1 cellular context compared by ENCODE assay signal in genomic region chr3:10115326-10116137, GRCh38.
TF ChIP-seq lines count a peak whose summit lies in the region.

Gene BRK1, plus strand, starts transcription at chr3:10115675. Its CDS starts 27 bp downstream, at chr3:10115702.

TF ChIP-seq in HepG2, 621 proteins besides CTCF, POLR2A, EP300 and RAD21 (continued from another document and continues in another):
- TF ChIP-seq ZNF281 (CRISPR knock-in tag; IDR thresholded peaks at IDR 0.05; ENCODE audit: borderline replicate concordance) (0 out of 2 replicates have a peak, but pooled peaks have one; percentile 27), ZNF446 (CRISPR knock-in tag; IDR thresholded peaks at IDR 0.05) (peak; percentile 91), XBP1 (CRISPR knock-in tag; IDR thresholded peaks at IDR 0.05) (peak; percentile 84), NR2F6 (IDR thresholded peaks at IDR 0.05) (no peak), NR2F6 (CRISPR knock-in tag; IDR thresholded peaks at IDR 0.05) (no peak; the same call in 1 of the 2 replicates), HOMEZ (CRISPR knock-in tag; IDR thresholded peaks at IDR 0.05; ENCODE audit: low read depth) (no peak), ZNF44 (CRISPR knock-in tag; IDR thresholded peaks at IDR 0.05) (0 out of 2 replicates have a peak, but pooled peaks have one; percentile 56), U2AF1 (optimal IDR thresholded peaks at IDR 0.05; ENCODE audit: low read depth, low read length) (no peak), KLF11 (CRISPR knock-in tag; IDR thresholded peaks at IDR 0.05) (peak; percentile 64; the same call in 1 of the 2 replicates), ZNF597 (CRISPR knock-in tag; IDR thresholded peaks at IDR 0.05) (no peak), HNRNPK (IDR thresholded peaks at IDR 0.05; ENCODE audit: low read depth, low read length, poor library complexity, severe bottlenecking) (no peak), ZNF20 (CRISPR knock-in tag; IDR thresholded peaks at IDR 0.05) (no peak), REST (IDR thresholded peaks at IDR 0.05; ENCODE audit: borderline replicate concordance in 1 of 2, low read depth in 1 of 2, low read length in 2 of 2) (peak in 1 of 2 experiments; percentile 43; a peak in 1 of 4 replicates), DNMT3B (CRISPR knock-in tag; conservative IDR thresholded peaks at IDR 0.05) (no peak), TRIM22 (IDR thresholded peaks at IDR 0.05) (no peak), ZNF407 (CRISPR knock-in tag; IDR thresholded peaks at IDR 0.05; ENCODE audit: not compliant biosample characterization) (no peak), RBM39 (IDR thresholded peaks at IDR 0.05; ENCODE audit: low read depth, low read length, poor library complexity, severe bottlenecking) (peak; percentile 83), SIX4 (CRISPR knock-in tag; IDR thresholded peaks at IDR 0.05) (no peak), ZNF747 (CRISPR knock-in tag; IDR thresholded peaks at IDR 0.05; ENCODE audit: borderline replicate concordance) (0 out of 2 replicates have a peak, but pooled peaks have one; percentile 64), ZNF879 (CRISPR knock-in tag; IDR thresholded peaks at IDR 0.05) (no peak), ZNF710 (CRISPR knock-in tag; IDR thresholded peaks at IDR 0.05; ENCODE audit: borderline replicate concordance) (no peak), ZFP41 (CRISPR knock-in tag; IDR thresholded peaks at IDR 0.05; ENCODE audit: borderline replicate concordance) (no peak), ZNF609 (CRISPR knock-in tag; IDR thresholded peaks at IDR 0.05; ENCODE audit: borderline replicate concordance) (peak; percentile 37; the same call in 1 of the 2 replicates)
